27 cellular contexts compared by ENCODE assay signal in genomic region chr16:58284488-58284887, GRCh38. TPM values are rescaled to one million over a fixed set of nuclear protein-coding genes. Genes with fewer than 3 reads are reported as not detected.
"Had no signal": no experiment of that assay in that cellular context is flagged by ENCODE, and none has a peak within 500 bp of the region (broad histone marks: within the 10 kb centered on the region; RNA-seq: fewer than 3 reads in every experiment).

No MANE protein-coding gene starts in this region.

- H3K9ac ChIP-seq: SK-N-SH had no signal

- H3K36me3 ChIP-seq: brain microvascular endothelial cell, SJCRH30 had no signal

- H3K4me3 ChIP-seq: SJCRH30 had no signal

- H3K27ac ChIP-seq: brain microvascular endothelial cell, SJCRH30 had no signal

- H3K27me3 ChIP-seq: brain microvascular endothelial cell had no signal

- DNase-seq: activated CD4-positive, alpha-beta T cell treated with anti-CD3 and anti-CD28 coated beads for 4 hours; activated CD8-positive, alpha-beta memory T cell treated with anti-CD3 and anti-CD28 coated beads, Interleukin-2, amount 50 U/mL, for 4 hours; activated CD8-positive, alpha-beta T cell treated with anti-CD3 and anti-CD28 coated beads for 36 hours; activated gamma-delta T cell treated with Interleukin-2 at 50 U/mL for 16 hours; activated naive CD4-positive, alpha-beta T cell treated with anti-CD3 and anti-CD28 coated beads, Interleukin-2, amount 10 ng/mL, durations not matched to agents 7 days and 5 days; activated naive CD8-positive, alpha-beta T cell treated with anti-CD3 and anti-CD28 coated beads for 36 hours; activated T-cell treated with anti-CD3 and anti-CD28 coated beads, Interleukin-2, amount 50 U/mL, for 72 hours; brain microvascular endothelial cell; caudate nucleus; Kasumi-1; NCI-H1092 treated with DMSO at 0.1 percent for 48 hours; NCI-H1417 treated with DMSO at 0.1 percent for 48 hours; NCI-H1694 treated with DMSO at 0.1 percent for 48 hours; NCI-H2029 treated with DMSO at 0.1 percent for 48 hours; NCI-H510A treated with DMSO at 0.1 percent for 48 hours; NCI-H69; NK-92 treated with Interleukin-12 subunit alpha and Interleukin-12 subunit beta, amount 100 ng/mL, for 24 hours; OCI-M1; RPMI8226; SJCRH30; SK-N-SH; T-helper 1 cell had no signal

- H3K9me2 ChIP-seq: SK-N-SH had no signal

- ATAC-seq: activated CD4-positive, CD25-positive, alpha-beta regulatory T cell treated with anti-CD3 and anti-CD28 coated beads, Interleukin-2, amount 50 U/mL, for 24 hours; activated CD8-positive, alpha-beta T cell treated with anti-CD3 and anti-CD28 coated beads for 36 hours; activated T-cell treated with anti-CD3 and anti-CD28 coated beads, Interleukin-2, amount 50 U/mL, for 72 hours; Panc1; Right ventricle myocardium inferior had no signal

- H3K9me3 ChIP-seq: SJCRH30, SK-N-SH had no signal

- H3K4me2 ChIP-seq: SK-N-SH had no signal

RNA-seq across cellular contexts. Expression of gene PRSS54, which starts 10.3 kb away (rescaled TPM):
- total RNA-seq: activated CD8-positive, alpha-beta T cell treated with anti-CD3 and anti-CD28 coated beads for 36 hours; activated naive CD8-positive, alpha-beta T cell treated with anti-CD3 and anti-CD28 coated beads for 36 hours; activated T-cell treated with anti-CD3 and anti-CD28 coated beads, Interleukin-2, amount 50 U/mL, for 72 hours; activated T-helper 2 cell treated with anti-CD3 and anti-CD28 coated beads, Interferon-gamma antibody, Interleukin-2, Interleukin-4, amounts not matched to agents 10 μg/mL and 5 μg/mL and 100 μg/mL, durations not matched to agents 14 hours and 24 hours and 36 hours; Right ventricle myocardium inferior; SJCRH30; T-helper 2 cell treated with Interferon-gamma antibody and Interleukin-4, amounts not matched to agents 100 ng/mL and 5 ng/mL, for 36 hours had no signal
- polyA plus RNA-seq: SK-N-SH had no signal
